Comparison of ENCODE assay signal across 8 cellular contexts in genomic region chr15:99631256-99631655, GRCh38.
DNase-seq lines count a peak whose midpoint lies in the region; ATAC-seq and TF ChIP-seq lines count a peak whose summit lies in the region.

No MANE protein-coding gene starts in this region.

- no peaks in the 10 kb centered on the region for H3K9me3 ChIP-seq in adrenal gland (replicated peaks in 1 of 3)
- H3K9me3 ChIP-seq in suprapubic skin = no peaks in the 10 kb centered on the region
- peaks cover 9% of the 10 kb centered on the region for H3K9me3 ChIP-seq in endodermal cell (ENCODE audit: control insufficient read depth, low read length)

- no peak for TF ChIP-seq EP300 in suprapubic skin (IDR thresholded peaks at IDR 0.05)

- no peak overlapping the region for H3K9ac ChIP-seq in endodermal cell (ENCODE audit: extremely low read depth, low read length, poor library complexity, severe bottlenecking)

- H3K27ac Mint-ChIP-seq in activated naive CD4-positive, alpha-beta T cell treated with anti-CD3 and anti-CD28 coated beads for 36 hours = peak overlapping the region; percentile 11
- no peak overlapping the region for H3K27ac Mint-ChIP-seq in endodermal cell

- peak overlapping the region; percentile 24 to 51 (median 34) for H3K27ac ChIP-seq in adrenal gland
- H3K27ac ChIP-seq in suprapubic skin = peak overlapping the region; percentile 18
- no peak overlapping the region for H3K27ac ChIP-seq in endodermal cell (ENCODE audit: low read depth, low read length)

- H3K4me3 Mint-ChIP-seq in activated naive CD4-positive, alpha-beta T cell treated with anti-CD3 and anti-CD28 coated beads for 36 hours = no peak overlapping the region
- no peak overlapping the region for H3K4me3 Mint-ChIP-seq in endodermal cell

- TF ChIP-seq CTCF in adrenal gland (IDR thresholded peaks at IDR 0.05) (no peak), suprapubic skin (IDR thresholded peaks at IDR 0.05) (no peak), endodermal cell (conservative IDR thresholded peaks at IDR 0.05) (no peak)

- H3K4me1 ChIP-seq in adrenal gland (replicated peaks in 1 of 2) = peaks cover 31 to 64% of the 10 kb centered on the region in 2 donors
- H3K4me1 ChIP-seq in suprapubic skin = peaks cover 38% of the 10 kb centered on the region
- H3K4me1 ChIP-seq in endodermal cell (ENCODE audit: control insufficient read depth, insufficient read depth, low read length) = no peaks in the 10 kb centered on the region

- H3K9me3 Mint-ChIP-seq in activated naive CD4-positive, alpha-beta T cell treated with anti-CD3 and anti-CD28 coated beads for 36 hours = peaks cover 2% of the 10 kb centered on the region
- peaks cover 23% of the 10 kb centered on the region for H3K9me3 Mint-ChIP-seq in endodermal cell

- no peak for TF ChIP-seq POLR2A in adrenal gland (IDR thresholded peaks at IDR 0.05)
- no peak for TF ChIP-seq POLR2A in suprapubic skin (IDR thresholded peaks at IDR 0.05)

- intact Hi-C loops in activated naive CD4-positive, alpha-beta T cell treated with anti-CD3 and anti-CD28 coated beads for 36 hours (cut with micrococcal nuclease) = no loop called here
- intact Hi-C loops in adrenal gland (cut with DNase I) = no loop called here

- peaks cover 45% of the 10 kb centered on the region for H3K4me1 Mint-ChIP-seq in activated naive CD4-positive, alpha-beta T cell treated with anti-CD3 and anti-CD28 coated beads for 36 hours (ENCODE audit: low read depth)
- peaks cover 25% of the 10 kb centered on the region for H3K4me1 Mint-ChIP-seq in endodermal cell

- ATAC-seq in HG03108 (IDR thresholded peaks at IDR 0.05; ENCODE audit: unreplicated experiment) = peak; percentile 82

- no peaks in the 10 kb centered on the region for H3K27me3 Mint-ChIP-seq in activated naive CD4-positive, alpha-beta T cell treated with anti-CD3 and anti-CD28 coated beads for 36 hours (ENCODE audit: low read depth)
- no peaks in the 10 kb centered on the region for H3K27me3 Mint-ChIP-seq in endodermal cell (ENCODE audit: insufficient read depth)

- H3K36me3 ChIP-seq in adrenal gland (replicated peaks in 1 of 2) (no peaks in the 10 kb centered on the region), suprapubic skin (peaks cover 8% of the 10 kb centered on the region), endodermal cell (ENCODE audit: control insufficient read depth, insufficient read depth, low read length) (peaks cover 18% of the 10 kb centered on the region)

- no peaks in the 10 kb centered on the region for H3K27me3 ChIP-seq in adrenal gland
- H3K27me3 ChIP-seq in suprapubic skin = no peaks in the 10 kb centered on the region
- H3K27me3 ChIP-seq in endodermal cell (ENCODE audit: control insufficient read depth, insufficient read depth, low read length, poor library complexity, severe bottlenecking) = no peaks in the 10 kb centered on the region

- peak; percentile 11 for DNase-seq in activated naive CD4-positive, alpha-beta T cell treated with anti-CD3 and anti-CD28 coated beads for 36 hours
- no peak for DNase-seq in activated naive CD4-positive, alpha-beta T cell (lab: John Stamatoyannopoulos, UW)
- DNase-seq in adrenal gland = peak in 2 of 7 donors; percentile 24 to 54
- no peak for DNase-seq in suprapubic skin (ENCODE audit: low spot score in 2 of 2)
- DNase-seq in endodermal cell = no peak
- no peak for DNase-seq in EL
- DNase-seq in NCI-H187 treated with DMSO at 0.1 percent for 48 hours (lab: John Stamatoyannopoulos, UW) = no peak

- H3K36me3 Mint-ChIP-seq in activated naive CD4-positive, alpha-beta T cell treated with anti-CD3 and anti-CD28 coated beads for 36 hours (ENCODE audit: low read depth) = peaks cover 32% of the 10 kb centered on the region
- H3K36me3 Mint-ChIP-seq in endodermal cell (ENCODE audit: low read depth) = peaks cover 40% of the 10 kb centered on the region

- CTCF ChIA-PET in activated naive CD4-positive, alpha-beta T cell treated with anti-CD3 and anti-CD28 coated beads for 36 hours (lab: Charles Lee) = no interaction called here

- H3K4me3 ChIP-seq in adrenal gland = no peak overlapping the region
- no peak overlapping the region for H3K4me3 ChIP-seq in suprapubic skin
- H3K4me3 ChIP-seq in endodermal cell (ENCODE audit: low read length) = no peak overlapping the region

- 5 to 29% (median 23%) methylated on average over 2 of the region's 2 CpGs for WGBS in adrenal gland, 4 donors
- WGBS in suprapubic skin = 7% methylated on average over 2 of the region's 2 CpGs
- 59% methylated on average over 2 of the region's 2 CpGs; no CpG with 5 or more reads in 1 of the 2 experiments for WGBS in endodermal cell (ENCODE audit: insufficient coverage in 1 of 2, insufficient read length in 1 of 2), 2 experiments
